Comparison of ENCODE assay signal across 1 cellular context in the genomic region with DNA sequence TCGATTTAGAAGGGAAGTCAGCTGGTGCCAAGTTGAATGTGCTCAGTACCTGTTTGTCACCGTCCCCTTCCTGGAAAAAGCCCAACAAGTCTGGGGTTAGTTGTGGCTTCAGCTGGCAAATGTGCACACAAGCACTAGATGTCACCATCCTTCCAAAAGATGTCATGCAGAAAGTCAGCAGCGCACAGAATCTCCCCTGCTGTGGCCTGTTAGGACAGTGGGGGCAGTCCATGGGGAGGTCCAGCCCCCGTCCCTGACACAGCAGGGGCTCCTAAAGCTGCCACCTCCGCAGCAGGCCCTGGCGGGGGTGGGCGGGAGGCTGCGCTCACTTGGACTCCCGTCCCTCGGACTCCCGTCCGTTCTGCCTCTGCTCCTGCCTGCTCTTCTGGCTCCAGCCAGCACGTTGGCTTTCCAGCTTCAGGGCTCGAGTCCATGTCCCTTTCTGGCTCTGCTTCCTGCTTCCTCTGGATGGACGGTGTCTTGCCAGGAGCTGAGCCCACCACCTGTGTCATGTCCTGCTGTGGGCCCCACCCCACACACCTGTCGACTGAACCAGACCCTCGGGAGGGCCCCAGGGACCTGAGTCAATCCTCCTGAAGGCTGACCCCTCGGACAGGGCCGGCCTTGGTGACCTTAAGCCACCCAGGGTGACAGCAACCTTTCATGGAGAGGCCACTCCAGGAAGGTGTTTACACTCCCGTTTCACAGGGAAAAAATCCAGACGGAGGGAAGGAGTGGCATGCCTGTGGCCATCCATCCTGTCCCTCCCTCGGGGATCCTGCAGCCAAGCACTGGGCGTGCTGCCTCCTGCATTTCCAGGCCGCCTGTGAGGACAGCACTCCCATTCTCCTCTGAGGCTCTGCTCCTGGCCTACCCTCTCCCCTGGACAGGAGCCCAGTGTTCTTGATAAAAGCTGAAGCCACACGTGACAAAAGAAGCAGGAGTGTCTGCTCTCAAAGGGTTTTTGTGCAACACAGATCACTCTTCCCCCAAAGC.
TF ChIP-seq lines count a peak whose summit lies in the region.

No MANE protein-coding gene starts in this region.

TF ChIP-seq in HepG2, 621 proteins besides CTCF, POLR2A, EP300 and RAD21 (continued from another document and continues in another):
- TF ChIP-seq, protein P1, sequence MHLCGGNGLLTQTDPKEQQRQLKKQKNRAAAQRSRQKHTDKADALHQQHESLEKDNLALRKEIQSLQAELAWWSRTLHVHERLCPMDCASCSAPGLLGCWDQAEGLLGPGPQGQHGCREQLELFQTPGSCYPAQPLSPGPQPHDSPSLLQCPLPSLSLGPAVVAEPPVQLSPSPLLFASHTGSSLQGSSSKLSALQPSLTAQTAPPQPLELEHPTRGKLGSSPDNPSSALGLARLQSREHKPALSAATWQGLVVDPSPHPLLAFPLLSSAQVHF (CRISPR knock-in tag; IDR thresholded peaks at IDR 0.05) = no peak
- TF ChIP-seq CREM (IDR thresholded peaks at IDR 0.05) = no peak
- no peak for TF ChIP-seq CREM (CRISPR knock-in tag; IDR thresholded peaks at IDR 0.05)
- peak; percentile 31; the same call in 1 of the 2 replicates for TF ChIP-seq GABPB1 (CRISPR knock-in tag; IDR thresholded peaks at IDR 0.05)
- no peak for TF ChIP-seq DMAP1 (CRISPR knock-in tag; IDR thresholded peaks at IDR 0.05)
- TF ChIP-seq, protein P2, sequence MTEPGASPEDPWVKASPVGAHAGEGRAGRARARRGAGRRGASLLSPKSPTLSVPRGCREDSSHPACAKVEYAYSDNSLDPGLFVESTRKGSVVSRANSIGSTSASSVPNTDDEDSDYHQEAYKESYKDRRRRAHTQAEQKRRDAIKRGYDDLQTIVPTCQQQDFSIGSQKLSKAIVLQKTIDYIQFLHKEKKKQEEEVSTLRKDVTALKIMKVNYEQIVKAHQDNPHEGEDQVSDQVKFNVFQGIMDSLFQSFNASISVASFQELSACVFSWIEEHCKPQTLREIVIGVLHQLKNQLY (CRISPR knock-in tag; IDR thresholded peaks at IDR 0.05) = peak; percentile 11; the same call in 1 of the 2 replicates
- TF ChIP-seq IKZF4 (CRISPR knock-in tag; IDR thresholded peaks at IDR 0.05; ENCODE audit: borderline replicate concordance, low read depth, not compliant biosample characterization) = no peak
- TF ChIP-seq HNRNPL (IDR thresholded peaks at IDR 0.05; ENCODE audit: low read depth, low read length) = no peak
- TF ChIP-seq ZFP90 (CRISPR knock-in tag; IDR thresholded peaks at IDR 0.05; ENCODE audit: borderline replicate concordance) = peak; percentile 86
- TF ChIP-seq HOXA7 (CRISPR knock-in tag; IDR thresholded peaks at IDR 0.05) = no peak
- TF ChIP-seq ZFYVE20 (CRISPR knock-in tag; IDR thresholded peaks at IDR 0.05; ENCODE audit: borderline replicate concordance, low read depth) = no peak
- peak; percentile 43 for TF ChIP-seq MED1 (CRISPR knock-in tag; IDR thresholded peaks at IDR 0.05)
- peak; percentile 53; the same call in 1 of the 2 replicates for TF ChIP-seq MTA1 (CRISPR knock-in tag; IDR thresholded peaks at IDR 0.05; ENCODE audit: borderline replicate concordance)
- no peak for TF ChIP-seq EHMT2 (IDR thresholded peaks at IDR 0.05; ENCODE audit: borderline replicate concordance, low read depth, low read length)
- TF ChIP-seq ZNF615 (CRISPR knock-in tag; IDR thresholded peaks at IDR 0.05; ENCODE audit: borderline replicate concordance) = no peak
- TF ChIP-seq GATAD2A (CRISPR knock-in tag; IDR thresholded peaks at IDR 0.05) = peak; percentile 33; the same call in 1 of the 2 replicates
- TF ChIP-seq RBM39 (IDR thresholded peaks at IDR 0.05; ENCODE audit: low read depth, low read length, poor library complexity, severe bottlenecking) = peak; percentile 64
- TF ChIP-seq ATRX (CRISPR knock-in tag; IDR thresholded peaks at IDR 0.05; ENCODE audit: borderline replicate concordance) = no peak
- no peak for TF ChIP-seq ZSCAN12 (CRISPR knock-in tag; IDR thresholded peaks at IDR 0.05)
- peak; percentile 65; the same call in 1 of the 2 replicates for TF ChIP-seq ZNF572 (CRISPR knock-in tag; IDR thresholded peaks at IDR 0.05)
- TF ChIP-seq SP1 (IDR thresholded peaks at IDR 0.05) = no peak
- TF ChIP-seq SP1 (CRISPR knock-in tag; IDR thresholded peaks at IDR 0.05) = no peak
- no peak for TF ChIP-seq ZNF235 (CRISPR knock-in tag; IDR thresholded peaks at IDR 0.05; ENCODE audit: borderline replicate concordance)
- no peak for TF ChIP-seq ELF3 (CRISPR knock-in tag; IDR thresholded peaks at IDR 0.05)
- TF ChIP-seq, protein P3, sequence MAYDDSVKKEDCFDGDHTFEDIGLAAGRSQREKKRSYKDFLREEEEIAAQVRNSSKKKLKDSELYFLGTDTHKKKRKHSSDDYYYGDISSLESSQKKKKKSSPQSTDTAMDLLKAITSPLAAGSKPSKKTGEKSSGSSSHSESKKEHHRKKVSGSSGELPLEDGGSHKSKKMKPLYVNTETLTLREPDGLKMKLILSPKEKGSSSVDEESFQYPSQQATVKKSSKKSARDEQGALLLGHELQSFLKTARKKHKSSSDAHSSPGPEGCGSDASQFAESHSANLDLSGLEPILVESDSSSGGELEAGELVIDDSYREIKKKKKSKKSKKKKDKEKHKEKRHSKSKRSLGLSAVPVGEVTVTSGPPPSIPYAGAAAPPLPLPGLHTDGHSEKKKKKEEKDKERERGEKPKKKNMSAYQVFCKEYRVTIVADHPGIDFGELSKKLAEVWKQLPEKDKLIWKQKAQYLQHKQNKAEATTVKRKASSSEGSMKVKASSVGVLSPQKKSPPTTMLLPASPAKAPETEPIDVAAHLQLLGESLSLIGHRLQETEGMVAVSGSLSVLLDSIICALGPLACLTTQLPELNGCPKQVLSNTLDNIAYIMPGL (CRISPR knock-in tag; IDR thresholded peaks at IDR 0.05; ENCODE audit: borderline replicate concordance in 1 of 2, low read depth in 1 of 2) = no peak; a peak in 1 of 4 replicates
- TF ChIP-seq ZNF883 (CRISPR knock-in tag; IDR thresholded peaks at IDR 0.05; ENCODE audit: not compliant biosample characterization) = peak; percentile 55
- TF ChIP-seq NCOA1 (CRISPR knock-in tag; IDR thresholded peaks at IDR 0.05) = no peak; the same call in none of the 2 replicates
- TF ChIP-seq ZNF263 (CRISPR knock-in tag; IDR thresholded peaks at IDR 0.05) = no peak; the same call in 1 of the 2 replicates
- TF ChIP-seq ETV5 (CRISPR knock-in tag; IDR thresholded peaks at IDR 0.05; ENCODE audit: borderline replicate concordance) = 0 out of 2 replicates have a peak, but pooled peaks have one; percentile 23
- TF ChIP-seq, protein P4, sequence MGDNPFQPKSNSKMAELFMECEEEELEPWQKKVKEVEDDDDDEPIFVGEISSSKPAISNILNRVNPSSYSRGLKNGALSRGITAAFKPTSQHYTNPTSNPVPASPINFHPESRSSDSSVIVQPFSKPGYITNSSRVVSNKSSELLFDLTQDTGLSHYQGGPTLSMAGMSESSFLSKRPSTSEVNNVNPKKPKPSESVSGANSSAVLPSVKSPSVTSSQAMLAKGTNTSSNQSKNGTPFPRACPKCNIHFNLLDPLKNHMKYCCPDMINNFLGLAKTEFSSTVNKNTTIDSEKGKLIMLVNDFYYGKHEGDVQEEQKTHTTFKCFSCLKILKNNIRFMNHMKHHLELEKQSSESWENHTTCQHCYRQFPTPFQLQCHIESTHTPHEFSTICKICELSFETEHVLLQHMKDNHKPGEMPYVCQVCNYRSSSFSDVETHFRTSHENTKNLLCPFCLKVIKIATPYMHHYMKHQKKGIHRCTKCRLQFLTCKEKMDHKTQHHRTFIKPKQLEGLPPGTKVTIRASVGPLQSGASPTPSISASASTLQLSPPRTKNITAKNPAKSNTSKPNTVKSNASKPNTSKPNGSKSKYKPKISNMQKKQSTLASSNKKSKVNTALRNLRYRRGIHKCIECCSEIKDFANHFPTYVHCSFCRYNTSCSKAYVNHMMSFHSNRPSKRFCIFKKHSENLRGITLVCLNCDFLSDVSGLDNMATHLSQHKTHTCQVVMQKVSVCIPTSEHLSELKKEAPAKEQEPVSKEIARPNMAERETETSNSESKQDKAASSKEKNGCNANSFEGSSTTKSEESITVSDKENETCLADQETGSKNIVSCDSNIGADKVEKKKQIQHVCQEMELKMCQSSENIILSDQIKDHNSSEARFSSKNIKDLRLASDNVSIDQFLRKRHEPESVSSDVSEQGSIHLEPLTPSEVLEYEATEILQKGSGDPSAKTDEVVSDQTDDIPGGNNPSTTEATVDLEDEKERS (CRISPR knock-in tag; IDR thresholded peaks at IDR 0.05) = no peak
- TF ChIP-seq MAZ (IDR thresholded peaks at IDR 0.05; ENCODE audit: borderline replicate concordance, low read depth, low read length) = no peak
- peak; percentile 26; the same call in 1 of the 2 replicates for TF ChIP-seq MAZ (CRISPR knock-in tag; IDR thresholded peaks at IDR 0.05; ENCODE audit: low read depth)
- TF ChIP-seq ZBTB38 (CRISPR knock-in tag; IDR thresholded peaks at IDR 0.05) = peak; percentile 90
- TF ChIP-seq, protein P5, sequence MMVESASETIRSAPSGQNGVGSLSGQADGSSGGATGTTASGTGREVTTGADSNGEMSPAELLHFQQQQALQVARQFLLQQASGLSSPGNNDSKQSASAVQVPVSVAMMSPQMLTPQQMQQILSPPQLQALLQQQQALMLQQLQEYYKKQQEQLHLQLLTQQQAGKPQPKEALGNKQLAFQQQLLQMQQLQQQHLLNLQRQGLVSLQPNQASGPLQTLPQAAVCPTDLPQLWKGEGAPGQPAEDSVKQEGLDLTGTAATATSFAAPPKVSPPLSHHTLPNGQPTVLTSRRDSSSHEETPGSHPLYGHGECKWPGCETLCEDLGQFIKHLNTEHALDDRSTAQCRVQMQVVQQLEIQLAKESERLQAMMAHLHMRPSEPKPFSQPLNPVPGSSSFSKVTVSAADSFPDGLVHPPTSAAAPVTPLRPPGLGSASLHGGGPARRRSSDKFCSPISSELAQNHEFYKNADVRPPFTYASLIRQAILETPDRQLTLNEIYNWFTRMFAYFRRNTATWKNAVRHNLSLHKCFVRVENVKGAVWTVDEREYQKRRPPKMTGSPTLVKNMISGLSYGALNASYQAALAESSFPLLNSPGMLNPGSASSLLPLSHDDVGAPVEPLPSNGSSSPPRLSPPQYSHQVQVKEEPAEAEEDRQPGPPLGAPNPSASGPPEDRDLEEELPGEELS (CRISPR knock-in tag; IDR thresholded peaks at IDR 0.05) = peak; percentile 18; the same call in 1 of the 2 replicates
- no peak for TF ChIP-seq KDM6A (CRISPR knock-in tag; IDR thresholded peaks at IDR 0.05; ENCODE audit: low read depth)
- TF ChIP-seq ZNF431 (CRISPR knock-in tag; IDR thresholded peaks at IDR 0.05; ENCODE audit: borderline replicate concordance, low read depth) = 0 out of 2 replicates have a peak, but pooled peaks have one; percentile 17
- no peak for TF ChIP-seq RFXANK (CRISPR knock-in tag; IDR thresholded peaks at IDR 0.05)
- peak; percentile 61 for TF ChIP-seq ZNF777 (CRISPR knock-in tag; IDR thresholded peaks at IDR 0.05)
- TF ChIP-seq GATAD1 (CRISPR knock-in tag; IDR thresholded peaks at IDR 0.05) = no peak
- no peak for TF ChIP-seq KAT7 (CRISPR knock-in tag; IDR thresholded peaks at IDR 0.05; ENCODE audit: borderline replicate concordance)
- no peak for TF ChIP-seq ZNF446 (CRISPR knock-in tag; IDR thresholded peaks at IDR 0.05)
- TF ChIP-seq, protein P6, sequence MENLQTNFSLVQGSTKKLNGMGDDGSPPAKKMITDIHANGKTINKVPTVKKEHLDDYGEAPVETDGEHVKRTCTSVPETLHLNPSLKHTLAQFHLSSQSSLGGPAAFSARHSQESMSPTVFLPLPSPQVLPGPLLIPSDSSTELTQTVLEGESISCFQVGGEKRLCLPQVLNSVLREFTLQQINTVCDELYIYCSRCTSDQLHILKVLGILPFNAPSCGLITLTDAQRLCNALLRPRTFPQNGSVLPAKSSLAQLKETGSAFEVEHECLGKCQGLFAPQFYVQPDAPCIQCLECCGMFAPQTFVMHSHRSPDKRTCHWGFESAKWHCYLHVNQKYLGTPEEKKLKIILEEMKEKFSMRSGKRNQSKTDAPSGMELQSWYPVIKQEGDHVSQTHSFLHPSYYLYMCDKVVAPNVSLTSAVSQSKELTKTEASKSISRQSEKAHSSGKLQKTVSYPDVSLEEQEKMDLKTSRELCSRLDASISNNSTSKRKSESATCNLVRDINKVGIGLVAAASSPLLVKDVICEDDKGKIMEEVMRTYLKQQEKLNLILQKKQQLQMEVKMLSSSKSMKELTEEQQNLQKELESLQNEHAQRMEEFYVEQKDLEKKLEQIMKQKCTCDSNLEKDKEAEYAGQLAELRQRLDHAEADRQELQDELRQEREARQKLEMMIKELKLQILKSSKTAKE (CRISPR knock-in tag; IDR thresholded peaks at IDR 0.05; ENCODE audit: borderline replicate concordance) = peak; percentile 80
- TF ChIP-seq CBX5 (CRISPR knock-in tag; IDR thresholded peaks at IDR 0.05; ENCODE audit: borderline replicate concordance) = no peak
